Comparison of ENCODE assay signal across 9 cellular contexts in the genomic region with DNA sequence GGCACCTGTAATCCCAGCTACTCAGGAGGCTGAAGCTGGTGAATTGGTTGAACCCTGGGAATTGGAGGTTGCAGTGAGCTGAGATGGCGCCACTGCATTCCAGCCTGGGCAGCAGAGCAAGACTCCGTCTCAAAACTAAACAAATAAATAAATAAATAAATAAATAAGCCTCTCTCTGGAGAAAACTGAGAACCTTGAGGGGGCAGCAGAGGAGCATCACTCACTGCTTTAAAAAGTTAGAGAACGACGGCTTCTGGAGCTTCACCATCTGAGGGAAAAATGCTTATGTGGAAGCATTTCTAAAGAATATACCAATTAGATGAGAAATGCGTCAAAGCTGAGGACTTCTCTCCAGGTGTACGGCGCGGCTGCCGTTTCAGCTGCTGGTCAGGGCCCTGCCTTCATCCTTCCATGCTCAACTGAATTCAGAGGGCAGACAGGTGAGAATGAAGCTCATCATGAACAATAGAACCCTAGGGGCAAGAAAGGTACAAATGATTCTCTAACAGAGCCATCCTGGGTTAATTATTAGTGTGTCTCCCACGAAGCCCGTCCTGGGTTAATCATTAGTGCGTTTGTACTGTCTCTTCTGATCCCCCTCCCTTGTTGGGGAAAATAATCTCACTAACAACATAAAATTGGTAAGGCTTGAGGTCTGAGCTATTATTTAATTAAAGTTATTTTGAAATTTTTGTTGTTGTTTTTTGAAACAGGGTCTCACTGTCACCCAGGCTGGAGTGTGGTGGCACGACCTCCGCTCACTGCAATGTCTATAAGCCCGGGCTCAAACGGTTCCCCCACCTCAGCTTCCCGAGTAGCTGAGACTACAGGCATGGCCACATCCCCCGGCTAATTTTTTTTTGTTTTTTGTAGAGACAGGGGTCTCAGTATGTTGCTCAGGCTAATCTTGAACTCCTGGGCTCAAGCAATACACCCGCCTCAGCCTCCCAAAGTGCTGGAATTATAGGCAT.
DNase-seq lines count a peak whose midpoint lies in the region; TF ChIP-seq lines count a peak whose summit lies in the region.
"Had no signal": no experiment of that assay in that cellular context is flagged by ENCODE, and none has a peak within 500 bp of the region (broad histone marks: within the 10 kb centered on the region; RNA-seq: fewer than 3 reads in every experiment).

No MANE protein-coding gene starts in this region.

- H3K4me3 ChIP-seq in fibroblast of pulmonary artery (replicated peaks; ENCODE audit: low read depth, low read length) = no peak overlapping the region
- H3K4me3 ChIP-seq: BLaER1 treated with 17β-estradiol and CSF1 and Interleukin-3, amounts not matched to agents 10 nM and 100 nM had no signal

- DNase-seq in NCI-H2171 treated with DMSO at 0.1 percent for 48 hours (lab: John Stamatoyannopoulos, UW) (peak; percentile 18), NCI-H2171 (lab: John Stamatoyannopoulos, UW) (no peak), RPMI7951 (ENCODE audit: low read depth) (peak; percentile 51), fibroblast of pulmonary artery (ENCODE audit: low read depth) (peak; percentile 69), smooth muscle cell of the brain vasculature (ENCODE audit: low read depth, low spot score) (peak; percentile 51), GM10266 (ENCODE audit: extremely low spot score) (no peak)
- no peak for DNase-seq in activated CD4-positive, CD25-positive, alpha-beta regulatory T cell treated with anti-CD3 and anti-CD28 coated beads, Interleukin-2, amount 50 U/mL, for 72 hours
- no peak for DNase-seq in stimulated activated CD4-positive, alpha-beta T cell treated with anti-CD3 and anti-CD28 coated beads, Interleukin-2, amount 100 ng/mL, for 48 hours

- TF ChIP-seq CTCF in fibroblast of pulmonary artery (IDR thresholded peaks at IDR 0.05; ENCODE audit: low read length, missing control alignments) = peak; percentile 45
- TF ChIP-seq CTCF in GM10266 (IDR thresholded peaks at IDR 0.05; ENCODE audit: control insufficient read depth, insufficient read depth, low read depth, missing control alignments) = no peak

Comparison
In these comparisons a context has a peak if more than half of its experiments do, and no peak if none do; other contexts are left out.
1. DNase-seq: peak in NCI-H2171 treated with DMSO at 0.1 percent for 48 hours (single experiment), RPMI7951 (single experiment), fibroblast of pulmonary artery (single experiment) and smooth muscle cell of the brain vasculature (single experiment); none in NCI-H2171 (single experiment), activated CD4-positive, CD25-positive, alpha-beta regulatory T cell treated with anti-CD3 and anti-CD28 coated beads, Interleukin-2, amount 50 U/mL, for 72 hours (single experiment), stimulated activated CD4-positive, alpha-beta T cell treated with anti-CD3 and anti-CD28 coated beads, Interleukin-2, amount 100 ng/mL, for 48 hours (0 of 2) and GM10266 (single experiment).